1 cellular context compared by ENCODE assay signal in the genomic region with DNA sequence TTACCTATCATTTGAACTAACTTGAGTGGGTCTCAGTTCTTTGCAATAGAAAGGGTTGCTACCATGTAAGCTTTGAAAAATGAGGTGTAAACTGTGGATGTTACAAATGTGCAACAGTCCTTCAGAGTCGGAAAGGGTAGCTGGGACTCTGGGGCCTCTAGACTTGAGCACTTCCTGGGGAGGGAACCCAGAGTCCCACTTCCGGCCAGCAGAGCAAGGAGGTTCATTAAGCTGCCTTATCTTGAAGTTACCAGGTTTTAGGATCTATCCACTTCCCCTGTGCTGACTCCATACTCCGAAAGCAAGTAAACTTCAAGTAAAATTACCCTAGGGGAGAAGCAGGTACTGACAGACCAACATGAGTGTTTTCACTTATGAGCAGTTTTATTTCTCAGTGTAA.
TF ChIP-seq lines count a peak whose summit lies in the region.

No MANE protein-coding gene starts in this region.

TF ChIP-seq in K562, 482 proteins besides CTCF, POLR2A, EP300 and RAD21 (continued from another document):
- TF ChIP-seq, protein P1, sequence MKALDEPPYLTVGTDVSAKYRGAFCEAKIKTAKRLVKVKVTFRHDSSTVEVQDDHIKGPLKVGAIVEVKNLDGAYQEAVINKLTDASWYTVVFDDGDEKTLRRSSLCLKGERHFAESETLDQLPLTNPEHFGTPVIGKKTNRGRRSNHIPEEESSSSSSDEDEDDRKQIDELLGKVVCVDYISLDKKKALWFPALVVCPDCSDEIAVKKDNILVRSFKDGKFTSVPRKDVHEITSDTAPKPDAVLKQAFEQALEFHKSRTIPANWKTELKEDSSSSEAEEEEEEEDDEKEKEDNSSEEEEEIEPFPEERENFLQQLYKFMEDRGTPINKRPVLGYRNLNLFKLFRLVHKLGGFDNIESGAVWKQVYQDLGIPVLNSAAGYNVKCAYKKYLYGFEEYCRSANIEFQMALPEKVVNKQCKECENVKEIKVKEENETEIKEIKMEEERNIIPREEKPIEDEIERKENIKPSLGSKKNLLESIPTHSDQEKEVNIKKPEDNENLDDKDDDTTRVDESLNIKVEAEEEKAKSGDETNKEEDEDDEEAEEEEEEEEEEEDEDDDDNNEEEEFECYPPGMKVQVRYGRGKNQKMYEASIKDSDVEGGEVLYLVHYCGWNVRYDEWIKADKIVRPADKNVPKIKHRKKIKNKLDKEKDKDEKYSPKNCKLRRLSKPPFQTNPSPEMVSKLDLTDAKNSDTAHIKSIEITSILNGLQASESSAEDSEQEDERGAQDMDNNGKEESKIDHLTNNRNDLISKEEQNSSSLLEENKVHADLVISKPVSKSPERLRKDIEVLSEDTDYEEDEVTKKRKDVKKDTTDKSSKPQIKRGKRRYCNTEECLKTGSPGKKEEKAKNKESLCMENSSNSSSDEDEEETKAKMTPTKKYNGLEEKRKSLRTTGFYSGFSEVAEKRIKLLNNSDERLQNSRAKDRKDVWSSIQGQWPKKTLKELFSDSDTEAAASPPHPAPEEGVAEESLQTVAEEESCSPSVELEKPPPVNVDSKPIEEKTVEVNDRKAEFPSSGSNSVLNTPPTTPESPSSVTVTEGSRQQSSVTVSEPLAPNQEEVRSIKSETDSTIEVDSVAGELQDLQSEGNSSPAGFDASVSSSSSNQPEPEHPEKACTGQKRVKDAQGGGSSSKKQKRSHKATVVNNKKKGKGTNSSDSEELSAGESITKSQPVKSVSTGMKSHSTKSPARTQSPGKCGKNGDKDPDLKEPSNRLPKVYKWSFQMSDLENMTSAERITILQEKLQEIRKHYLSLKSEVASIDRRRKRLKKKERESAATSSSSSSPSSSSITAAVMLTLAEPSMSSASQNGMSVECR (CRISPR knock-in tag; IDR thresholded peaks at IDR 0.05) = no peak
- TF ChIP-seq, protein P2, sequence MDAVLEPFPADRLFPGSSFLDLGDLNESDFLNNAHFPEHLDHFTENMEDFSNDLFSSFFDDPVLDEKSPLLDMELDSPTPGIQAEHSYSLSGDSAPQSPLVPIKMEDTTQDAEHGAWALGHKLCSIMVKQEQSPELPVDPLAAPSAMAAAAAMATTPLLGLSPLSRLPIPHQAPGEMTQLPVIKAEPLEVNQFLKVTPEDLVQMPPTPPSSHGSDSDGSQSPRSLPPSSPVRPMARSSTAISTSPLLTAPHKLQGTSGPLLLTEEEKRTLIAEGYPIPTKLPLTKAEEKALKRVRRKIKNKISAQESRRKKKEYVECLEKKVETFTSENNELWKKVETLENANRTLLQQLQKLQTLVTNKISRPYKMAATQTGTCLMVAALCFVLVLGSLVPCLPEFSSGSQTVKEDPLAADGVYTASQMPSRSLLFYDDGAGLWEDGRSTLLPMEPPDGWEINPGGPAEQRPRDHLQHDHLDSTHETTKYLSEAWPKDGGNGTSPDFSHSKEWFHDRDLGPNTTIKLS (IDR thresholded peaks at IDR 0.05; ENCODE audit: borderline replicate concordance, low read depth) = peak; percentile 23; the same call in 1 of the 2 replicates
- no peak for TF ChIP-seq NR2C1 (IDR thresholded peaks at IDR 0.05)
- no peak for TF ChIP-seq NR2C1 (tag; IDR thresholded peaks at IDR 0.05)
- no peak for TF ChIP-seq U2AF2 (optimal IDR thresholded peaks at IDR 0.05; ENCODE audit: low read depth, low read length)
- TF ChIP-seq NCOA1 (IDR thresholded peaks at IDR 0.05; ENCODE audit: low read depth) = 0 out of 2 replicates have a peak, but pooled peaks have one; percentile 25
- no peak for TF ChIP-seq CHCHD3 (CRISPR knock-in tag; IDR thresholded peaks at IDR 0.05)
- no peak for TF ChIP-seq TAF9B (IDR thresholded peaks at IDR 0.05; ENCODE audit: partially characterized antibody)
- TF ChIP-seq, protein P3, sequence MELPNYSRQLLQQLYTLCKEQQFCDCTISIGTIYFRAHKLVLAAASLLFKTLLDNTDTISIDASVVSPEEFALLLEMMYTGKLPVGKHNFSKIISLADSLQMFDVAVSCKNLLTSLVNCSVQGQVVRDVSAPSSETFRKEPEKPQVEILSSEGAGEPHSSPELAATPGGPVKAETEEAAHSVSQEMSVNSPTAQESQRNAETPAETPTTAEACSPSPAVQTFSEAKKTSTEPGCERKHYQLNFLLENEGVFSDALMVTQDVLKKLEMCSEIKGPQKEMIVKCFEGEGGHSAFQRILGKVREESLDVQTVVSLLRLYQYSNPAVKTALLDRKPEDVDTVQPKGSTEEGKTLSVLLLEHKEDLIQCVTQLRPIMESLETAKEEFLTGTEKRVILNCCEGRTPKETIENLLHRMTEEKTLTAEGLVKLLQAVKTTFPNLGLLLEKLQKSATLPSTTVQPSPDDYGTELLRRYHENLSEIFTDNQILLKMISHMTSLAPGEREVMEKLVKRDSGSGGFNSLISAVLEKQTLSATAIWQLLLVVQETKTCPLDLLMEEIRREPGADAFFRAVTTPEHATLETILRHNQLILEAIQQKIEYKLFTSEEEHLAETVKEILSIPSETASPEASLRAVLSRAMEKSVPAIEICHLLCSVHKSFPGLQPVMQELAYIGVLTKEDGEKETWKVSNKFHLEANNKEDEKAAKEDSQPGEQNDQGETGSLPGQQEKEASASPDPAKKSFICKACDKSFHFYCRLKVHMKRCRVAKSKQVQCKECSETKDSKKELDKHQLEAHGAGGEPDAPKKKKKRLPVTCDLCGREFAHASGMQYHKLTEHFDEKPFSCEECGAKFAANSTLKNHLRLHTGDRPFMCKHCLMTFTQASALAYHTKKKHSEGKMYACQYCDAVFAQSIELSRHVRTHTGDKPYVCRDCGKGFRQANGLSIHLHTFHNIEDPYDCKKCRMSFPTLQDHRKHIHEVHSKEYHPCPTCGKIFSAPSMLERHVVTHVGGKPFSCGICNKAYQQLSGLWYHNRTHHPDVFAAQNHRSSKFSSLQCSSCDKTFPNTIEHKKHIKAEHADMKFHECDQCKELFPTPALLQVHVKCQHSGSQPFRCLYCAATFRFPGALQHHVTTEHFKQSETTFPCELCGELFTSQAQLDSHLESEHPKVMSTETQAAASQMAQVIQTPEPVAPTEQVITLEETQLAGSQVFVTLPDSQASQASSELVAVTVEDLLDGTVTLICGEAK (IDR thresholded peaks at IDR 0.05) = peak; percentile 93
- TF ChIP-seq, protein P3 (CRISPR knock-in tag; IDR thresholded peaks at IDR 0.05) = no peak
- peak; percentile 41 for TF ChIP-seq ARID1B (IDR thresholded peaks at IDR 0.05)
- no peak for TF ChIP-seq ZNF668 (CRISPR knock-in tag; IDR thresholded peaks at IDR 0.05)
- TF ChIP-seq ZNF124 (CRISPR knock-in tag; IDR thresholded peaks at IDR 0.05) = no peak
- TF ChIP-seq ETV1 (tag; conservative IDR thresholded peaks at IDR 0.05; ENCODE audit: low read depth) = peak; percentile 89
- peak; percentile 95 for TF ChIP-seq GABPA (tag; conservative IDR thresholded peaks at IDR 0.05; ENCODE audit: low read depth)
- no peak for TF ChIP-seq ZFP30 (CRISPR knock-in tag; IDR thresholded peaks at IDR 0.05; ENCODE audit: borderline replicate concordance)
- no peak for TF ChIP-seq TFAM (CRISPR knock-in tag; conservative IDR thresholded peaks at IDR 0.05)
- no peak for TF ChIP-seq KHSRP (IDR thresholded peaks at IDR 0.05)
- TF ChIP-seq YY1 (IDR thresholded peaks at IDR 0.05; ENCODE audit: borderline replicate concordance in 1 of 3, control insufficient read depth in 1 of 3, extremely low read depth in 1 of 3, insufficient read depth in 3 of 3, insufficient read length in 1 of 3, insufficient replicate concordance in 2 of 3, low read depth in 1 of 3, low read length in 2 of 3) = no peak
- TF ChIP-seq PURB (CRISPR knock-in tag; IDR thresholded peaks at IDR 0.05; ENCODE audit: low read depth) = no peak
- peak in 1 of 2 experiments; percentile 54; a peak in 1 of 4 replicates for TF ChIP-seq MAZ (CRISPR knock-in tag; conservative IDR thresholded peaks at IDR 0.05 in 1 of 2, IDR thresholded peaks at IDR 0.05 in 1 of 2)
- TF ChIP-seq XRCC3 (IDR thresholded peaks at IDR 0.05) = no peak
- TF ChIP-seq ETV6 (IDR thresholded peaks at IDR 0.05; ENCODE audit: borderline replicate concordance in 1 of 2, low read depth in 2 of 2, low read length in 1 of 2) = peak in 1 of 2 experiments; percentile 42; a peak in 1 of 4 replicates
- no peak for TF ChIP-seq ETV6 (CRISPR knock-in tag; IDR thresholded peaks at IDR 0.05; ENCODE audit: borderline replicate concordance)
- no peak for TF ChIP-seq ESRRB (CRISPR knock-in tag; IDR thresholded peaks at IDR 0.05; ENCODE audit: borderline replicate concordance)
- TF ChIP-seq, protein P4, sequence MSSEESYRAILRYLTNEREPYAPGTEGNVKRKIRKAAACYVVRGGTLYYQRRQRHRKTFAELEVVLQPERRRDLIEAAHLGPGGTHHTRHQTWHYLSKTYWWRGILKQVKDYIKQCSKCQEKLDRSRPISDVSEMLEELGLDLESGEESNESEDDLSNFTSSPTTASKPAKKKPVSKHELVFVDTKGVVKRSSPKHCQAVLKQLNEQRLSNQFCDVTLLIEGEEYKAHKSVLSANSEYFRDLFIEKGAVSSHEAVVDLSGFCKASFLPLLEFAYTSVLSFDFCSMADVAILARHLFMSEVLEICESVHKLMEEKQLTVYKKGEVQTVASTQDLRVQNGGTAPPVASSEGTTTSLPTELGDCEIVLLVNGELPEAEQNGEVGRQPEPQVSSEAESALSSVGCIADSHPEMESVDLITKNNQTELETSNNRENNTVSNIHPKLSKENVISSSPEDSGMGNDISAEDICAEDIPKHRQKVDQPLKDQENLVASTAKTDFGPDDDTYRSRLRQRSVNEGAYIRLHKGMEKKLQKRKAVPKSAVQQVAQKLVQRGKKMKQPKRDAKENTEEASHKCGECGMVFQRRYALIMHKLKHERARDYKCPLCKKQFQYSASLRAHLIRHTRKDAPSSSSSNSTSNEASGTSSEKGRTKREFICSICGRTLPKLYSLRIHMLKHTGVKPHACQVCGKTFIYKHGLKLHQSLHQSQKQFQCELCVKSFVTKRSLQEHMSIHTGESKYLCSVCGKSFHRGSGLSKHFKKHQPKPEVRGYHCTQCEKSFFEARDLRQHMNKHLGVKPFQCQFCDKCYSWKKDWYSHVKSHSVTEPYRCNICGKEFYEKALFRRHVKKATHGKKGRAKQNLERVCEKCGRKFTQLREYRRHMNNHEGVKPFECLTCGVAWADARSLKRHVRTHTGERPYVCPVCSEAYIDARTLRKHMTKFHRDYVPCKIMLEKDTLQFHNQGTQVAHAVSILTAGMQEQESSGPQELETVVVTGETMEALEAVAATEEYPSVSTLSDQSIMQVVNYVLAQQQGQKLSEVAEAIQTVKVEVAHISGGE (CRISPR knock-in tag; IDR thresholded peaks at IDR 0.05) = peak in 2 of 3 experiments; percentile 88 to 97; a peak in 4 of 6 replicates
- no peak for TF ChIP-seq ZEB2 (IDR thresholded peaks at IDR 0.05)
- no peak for TF ChIP-seq RFX7 (CRISPR knock-in tag; IDR thresholded peaks at IDR 0.05)
- TF ChIP-seq SNRNP70 (optimal IDR thresholded peaks at IDR 0.05; ENCODE audit: low read depth, low read length) = no peak
- TF ChIP-seq TAF15 (IDR thresholded peaks at IDR 0.05; ENCODE audit: low read depth, low read length) = no peak
- no peak for TF ChIP-seq HIVEP1 (CRISPR knock-in tag; IDR thresholded peaks at IDR 0.05)
- TF ChIP-seq ZNF224 (CRISPR knock-in tag; IDR thresholded peaks at IDR 0.05) = no peak
- no peak for TF ChIP-seq PHF21A (IDR thresholded peaks at IDR 0.05; ENCODE audit: borderline replicate concordance, low read depth)
TF ChIP-seq in K562: peak in this region for 22.
